8 cellular contexts compared by ENCODE assay signal in genomic region chr18:3261393-3262233, GRCh38. TPM values are rescaled to one million over a fixed set of nuclear protein-coding genes. Genes with fewer than 3 reads are reported as not detected.
A peak's percentile ranks its signal among the peaks of the same experiment; 100 is the strongest.
DNase-seq lines count a peak whose midpoint lies in the region; ATAC-seq lines count a peak whose summit lies in the region.

TSS of gene MYL12B (plus strand) at chr18:3262133. CDS start at chr18:3272899, 10,766 bp downstream.

- H3K9me3 Mint-ChIP-seq in effector memory CD8-positive, alpha-beta T cell = no peaks in the 10 kb centered on the region

- H3K27ac ChIP-seq in BLaER1 = peak within 1 kb of the TSS; percentile 99
- peak within 1 kb of the TSS; percentile 95 for H3K27ac ChIP-seq in mesendoderm (ENCODE audit: low read depth, low read length)

- peak within 1 kb of the TSS; percentile 88 for H3K18ac ChIP-seq in mesendoderm (ENCODE audit: low read length)

- peak within 1 kb of the TSS; percentile 90 for H3K23ac ChIP-seq in mesendoderm (ENCODE audit: low read length)

- DNase-seq in NCI-H774 (lab: John Stamatoyannopoulos, UW) (peak; percentile 77), mesendoderm (peak; percentile 90)
- peak; percentile 92 for DNase-seq in activated CD8-positive, alpha-beta memory T cell treated with anti-CD3 and anti-CD28 coated beads for 24 hours
- peak; percentile 81 to 82 (median 82) for DNase-seq in effector memory CD8-positive, alpha-beta T cell
- peak; percentile 50 for DNase-seq in stimulated activated CD8-positive, alpha-beta memory T cell treated with anti-CD3 and anti-CD28 coated beads, Interleukin-15, amount 100 ng/mL, for 1 hour (ENCODE audit: low read depth)

- peak within 1 kb of the TSS; percentile 95 for H2BK120ac ChIP-seq in mesendoderm (ENCODE audit: low read depth, low read length)

- peak within 1 kb of the TSS; percentile 26 for H4K5ac ChIP-seq in mesendoderm (ENCODE audit: low read length)

- H3K9ac ChIP-seq in BLaER1 = peak within 1 kb of the TSS; percentile 98
- peak within 1 kb of the TSS; percentile 94 for H3K9ac ChIP-seq in mesendoderm (ENCODE audit: low read length)

- peaks cover 39% of the 10 kb centered on the region for H4K20me1 ChIP-seq in BLaER1

- H3K56ac ChIP-seq in mesendoderm (ENCODE audit: low read length) = peak within 1 kb of the TSS; percentile 96

- peak within 1 kb of the TSS; percentile 89 to 97 for H3K4me3 Mint-ChIP-seq in effector memory CD8-positive, alpha-beta T cell

- peak within 1 kb of the TSS; percentile 79 for H2BK5ac ChIP-seq in mesendoderm (ENCODE audit: low read length)

- H3K79me2 ChIP-seq in mesendoderm (ENCODE audit: control insufficient read depth, insufficient read depth, low read length) = peaks cover 41% of the 10 kb centered on the region

- H3K36me3 ChIP-seq in BLaER1 = peaks cover 29% of the 10 kb centered on the region
- H3K36me3 ChIP-seq in mesendoderm (ENCODE audit: control insufficient read depth, insufficient read depth, low read length) = no peaks in the 10 kb centered on the region

- peaks cover 39% of the 10 kb centered on the region for H3K36me3 Mint-ChIP-seq in effector memory CD8-positive, alpha-beta T cell (ENCODE audit: insufficient read depth)

- peak; percentile 85 for ATAC-seq in GM19035 (IDR thresholded peaks at IDR 0.05; ENCODE audit: unreplicated experiment)
- peak; percentile 82 for ATAC-seq in HG03342 (IDR thresholded peaks at IDR 0.05; ENCODE audit: unreplicated experiment)
- peak; percentile 78 for ATAC-seq in effector memory CD8-positive, alpha-beta T cell (replicated peaks)

- H3K4me3 ChIP-seq in BLaER1 = peak within 1 kb of the TSS; percentile 92
- H3K4me3 ChIP-seq in mesendoderm (ENCODE audit: low read length) = peak within 1 kb of the TSS; percentile 83

- H3K27me3 Mint-ChIP-seq in effector memory CD8-positive, alpha-beta T cell = no peaks in the 10 kb centered on the region

- H2BK15ac ChIP-seq in mesendoderm (replicated peaks; ENCODE audit: low read depth) = no peak within 1 kb of the TSS

- H3K4me2 ChIP-seq in BLaER1 (peak within 1 kb of the TSS; percentile 82), mesendoderm (ENCODE audit: low read length) (peak within 1 kb of the TSS; percentile 84)

- H4K8ac ChIP-seq in mesendoderm (ENCODE audit: low read depth, low read length) = no peak within 1 kb of the TSS

- H3K4me1 ChIP-seq in BLaER1 = peaks cover 77% of the 10 kb centered on the region
- H3K4me1 ChIP-seq in mesendoderm (ENCODE audit: control insufficient read depth, low read depth, low read length) = peaks cover 11% of the 10 kb centered on the region

- H3K27ac Mint-ChIP-seq in effector memory CD8-positive, alpha-beta T cell = peak within 1 kb of the TSS; percentile 99 to 100

- H2AK5ac ChIP-seq in mesendoderm (ENCODE audit: low read length) = no peak within 1 kb of the TSS

- peak within 1 kb of the TSS; percentile 94 for H3K4ac ChIP-seq in mesendoderm (ENCODE audit: low read depth, low read length)

- no peaks in the 10 kb centered on the region for H3K9me3 ChIP-seq in BLaER1

- H3K27me3 ChIP-seq in BLaER1 (no peaks in the 10 kb centered on the region), mesendoderm (ENCODE audit: insufficient read depth, low read length, poor library complexity) (no peaks in the 10 kb centered on the region)

- no CpG with 5 or more reads among the region's 83 CpGs for WGBS in mesendoderm (ENCODE audit: extremely low coverage, insufficient coverage, low lambda C conversion rate)

- peaks cover 56 to 73% of the 10 kb centered on the region in 2 donors for H3K4me1 Mint-ChIP-seq in effector memory CD8-positive, alpha-beta T cell (ENCODE audit: low read depth in 2 of 2)

- H3K79me1 ChIP-seq in mesendoderm (ENCODE audit: low read length) = peaks cover 2% of the 10 kb centered on the region

RNA-seq across cellular contexts. Expression of gene MYL12B, which starts in this region (rescaled TPM):
- polyA plus RNA-seq in mesendoderm (2013, experiment 1 of 2) = 268 TPM
- 263 TPM for polyA plus RNA-seq in mesendoderm (2013, experiment 2 of 2)

Comparison
In these comparisons a context has a peak if more than half of its experiments do, and no peak if none do; other contexts are left out.
1. Peak in every context shown above with its lines: DNase-seq, ATAC-seq, H3K4me3 ChIP-seq and H3K27ac ChIP-seq.